16 cellular contexts compared by ENCODE assay signal in the genomic region with DNA sequence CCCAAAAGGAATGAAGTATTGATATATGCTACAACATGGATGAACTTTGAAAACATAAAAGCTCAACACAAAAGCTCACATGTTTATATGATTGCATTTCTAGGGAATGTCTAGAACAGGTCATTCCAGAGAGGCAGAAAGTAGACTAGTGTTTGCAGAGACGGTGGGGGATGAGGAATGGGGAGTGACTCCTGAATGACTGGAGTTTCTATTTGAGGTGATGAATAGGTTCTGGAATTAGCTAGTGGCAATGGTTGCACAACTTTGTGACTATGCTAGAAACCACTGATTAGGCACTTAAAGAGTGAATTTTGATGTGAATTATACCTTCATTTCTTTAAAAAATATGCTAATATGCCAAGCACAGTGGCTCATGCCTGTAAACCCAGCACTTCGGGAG. TPM values are rescaled to one million over a fixed set of nuclear protein-coding genes. Genes with fewer than 3 reads are reported as not detected.
DNase-seq lines count a peak whose midpoint lies in the region; ATAC-seq and TF ChIP-seq lines count a peak whose summit lies in the region.
"Had no signal": no experiment of that assay in that cellular context is flagged by ENCODE, and none has a peak within 500 bp of the region (broad histone marks: within the 10 kb centered on the region; RNA-seq: fewer than 3 reads in every experiment).

No MANE protein-coding gene starts in this region.

- H4K8ac ChIP-seq in IMR-90 (ENCODE audit: low read depth in 2 of 2, low read length in 2 of 2) = no peak overlapping the region

- H3K18ac ChIP-seq in IMR-90 (ENCODE audit: low read depth, low read length) = peak overlapping the region; percentile 68; the same call in 1 of the 2 replicates

- no peak overlapping the region for H3K4me3 ChIP-seq in AG09309 (ENCODE audit: control insufficient read depth, low read depth, low read length)
- no peak overlapping the region for H3K4me3 ChIP-seq in IMR-90 (ENCODE audit: insufficient read depth, low read depth, low read length)
- no peak overlapping the region for H3K4me3 ChIP-seq in cardiac fibroblast (replicated peaks in 1 of 2; ENCODE audit: low read depth in 2 of 2, low read length in 2 of 2)
- H3K4me3 ChIP-seq: vagina had no signal

- TF ChIP-seq RAD21 in IMR-90 (IDR thresholded peaks at IDR 0.05; ENCODE audit: low read length) = no peak

- 0 out of 2 replicates have a peak overlapping the region, but pooled peaks have one; percentile 51 for H3K27ac ChIP-seq in IMR-90 (ENCODE audit: insufficient read depth, low read length)
- H3K27ac ChIP-seq: C4-2B had no signal

- H3K27me3 ChIP-seq in IMR-90 (ENCODE audit: control insufficient read depth, insufficient read depth, low read length) = no peaks in the 10 kb centered on the region
- H3K27me3 ChIP-seq: vagina had no signal

- DNase-seq in AG09309 (ENCODE audit: low read depth) (peak; percentile 54), IMR-90 (peak; percentile 93), cardiac fibroblast (ENCODE audit: low read depth in 2 of 2) (peak; percentile 39 to 90), kidney tubule cell (ENCODE audit: low spot score) (peak; percentile 96), occipital lobe (lab: John Stamatoyannopoulos, UW) (no peak)
- DNase-seq in activated naive CD4-positive, alpha-beta T cell (lab: John Stamatoyannopoulos, UW) = no peak
- DNase-seq: activated effector memory CD4-positive, alpha-beta T cell treated with anti-CD3 and anti-CD28 coated beads, Interleukin-2, amount 50 U/mL, for 16 hours; NCI-H1105; NCI-H526 treated with DMSO at 0.1 percent for 48 hours; nucleus accumbens had no signal

- H3K79me1 ChIP-seq in IMR-90 (ENCODE audit: low read depth in 1 of 2, low read length in 2 of 2) = no peaks in the 10 kb centered on the region

- no peak overlapping the region for H3K23ac ChIP-seq in IMR-90 (ENCODE audit: low read depth, low read length)

- CTCF ChIA-PET in IMR-90 (lab: Yijun Ruan, JAX) = interaction anchor here (1.0 to 1.4 kb wide), 2 partner anchors 11 to 62 kb away, joined by 3 read pairs; no protein-coding TSS in a partner anchor

- peak overlapping the region; percentile 89; the same call in 1 of the 3 replicates for H2BK15ac ChIP-seq in IMR-90 (ENCODE audit: low read depth, low read length)

- POLR2A ChIA-PET in IMR-90 (lab: Charles Lee; ENCODE audit: unreplicated experiment) = no interaction called here

- 0% methylated on average over 1 of the region's 2 CpGs; no CpG with 5 or more reads in 1 of the 2 experiments for WGBS in IMR-90 (ENCODE audit: extremely low coverage in 2 of 2, insufficient read length in 1 of 2), 2 experiments

- no peak overlapping the region for H4K91ac ChIP-seq in IMR-90 (ENCODE audit: insufficient read depth, low read depth, low read length)

- peak overlapping the region; percentile 79; the same call in 1 of the 2 replicates for H2BK120ac ChIP-seq in IMR-90 (ENCODE audit: low read depth, low read length)

- H3K36me3 ChIP-seq in IMR-90 (ENCODE audit: control insufficient read depth, insufficient read depth, low read length) = no peaks in the 10 kb centered on the region
- H3K36me3 ChIP-seq: vagina had no signal

- peak overlapping the region; percentile 72; the same call in 1 of the 2 replicates for H2AK5ac ChIP-seq in IMR-90 (ENCODE audit: low read depth, low read length)

- ATAC-seq in IMR-90 (ENCODE audit: low read depth) = peak; percentile 96
- ATAC-seq in GM19452 (IDR thresholded peaks at IDR 0.05; ENCODE audit: unreplicated experiment) = no peak
- ATAC-seq in SK-N-SH treated with all-trans-retinoic acid at 6 μM for 48 hours = no peak

- peaks cover 4% of the 10 kb centered on the region for H3K9me1 ChIP-seq in IMR-90 (ENCODE audit: insufficient read depth, low read length)

- no peak for TF ChIP-seq POLR2A in IMR-90 (IDR thresholded peaks at IDR 0.05; ENCODE audit: low read depth, low read length)

- peak overlapping the region; percentile 84 for H2BK20ac ChIP-seq in IMR-90 (ENCODE audit: low read depth, low read length)

- H3K9me3 ChIP-seq in IMR-90 (ENCODE audit: control insufficient read depth, insufficient read depth, low read length) = peaks cover 7% of the 10 kb centered on the region

- TF ChIP-seq CTCF in AG09309 (IDR thresholded peaks at IDR 0.05; ENCODE audit: control insufficient read depth, insufficient read depth, low read depth, low read length, missing control alignments) = no peak
- no peak for TF ChIP-seq CTCF in IMR-90 (conservative IDR thresholded peaks at IDR 0.05; ENCODE audit: low read depth, low read length)
- TF ChIP-seq CTCF in cardiac fibroblast (IDR thresholded peaks at IDR 0.05; ENCODE audit: low read depth, low read length) = no peak

- H4K20me1 ChIP-seq in IMR-90 (ENCODE audit: insufficient read depth, low read length) = no peaks in the 10 kb centered on the region

- no peak overlapping the region for H2AFZ ChIP-seq in IMR-90 (replicated peaks; ENCODE audit: low read length, poor library complexity)

- in situ Hi-C loops in IMR-90 (cut with MboI; ENCODE audit: low sequenced_read_pairs) = no loop called here

- peak overlapping the region; percentile 87 for H3K4ac ChIP-seq in IMR-90 (ENCODE audit: low read depth, low read length)

- H2BK5ac ChIP-seq in IMR-90 (ENCODE audit: low read depth, low read length, poor library complexity, severe bottlenecking) = peak overlapping the region; percentile 89

- dilution Hi-C loops in IMR-90 (cut with HindIII; ENCODE audit: low sequenced_read_pairs, unreplicated experiment) = no loop called here

- no peak overlapping the region for H2AK9ac ChIP-seq in IMR-90 (replicated peaks; ENCODE audit: low read depth, low read length, poor library complexity)

- no peak overlapping the region for H3K9ac ChIP-seq in IMR-90 (ENCODE audit: low read depth, low read length)

- H3K4me2 ChIP-seq in IMR-90 (ENCODE audit: low read depth, low read length) = peak overlapping the region; percentile 38; the same call in 1 of the 2 replicates

- peak overlapping the region; percentile 61; the same call in 1 of the 2 replicates for H3K14ac ChIP-seq in IMR-90 (replicated peaks; ENCODE audit: low read depth, low read length)

- BruUV-seq in IMR-90 (replicated peaks; lab: Mats Ljungman, UMichigan) = no TSS peak

- H4K5ac ChIP-seq in IMR-90 (ENCODE audit: low read depth, low read length) = no peak overlapping the region

- H3K56ac ChIP-seq in IMR-90 (ENCODE audit: extremely low read depth, insufficient read depth, low read length) = no peak overlapping the region

- intact Hi-C loops in IMR-90 (cut with micrococcal nuclease) = no loop called here

- peaks cover 4% of the 10 kb centered on the region for H3K4me1 ChIP-seq in IMR-90 (ENCODE audit: control insufficient read depth, insufficient read depth, low read length)
- H3K4me1 ChIP-seq: vagina had no signal

TF ChIP-seq in IMR-90, 13 proteins besides CTCF, POLR2A, EP300 and RAD21:
- peak; percentile 54; the same call in 1 of the 2 replicates for TF ChIP-seq NFE2L2 (IDR thresholded peaks at IDR 0.05; ENCODE audit: low read depth, low read length)
- peak; percentile 99 for TF ChIP-seq CEBPB (IDR thresholded peaks at IDR 0.05; ENCODE audit: low read depth, low read length)
- TF ChIP-seq BHLHE40 (IDR thresholded peaks at IDR 0.05; ENCODE audit: low read depth, low read length) = no peak
- TF ChIP-seq RFX5 (IDR thresholded peaks at IDR 0.05; ENCODE audit: low read depth, low read length) = no peak
- TF ChIP-seq CHD1 (IDR thresholded peaks at IDR 0.05; ENCODE audit: low read depth, low read length) = no peak
- TF ChIP-seq, protein P1, sequence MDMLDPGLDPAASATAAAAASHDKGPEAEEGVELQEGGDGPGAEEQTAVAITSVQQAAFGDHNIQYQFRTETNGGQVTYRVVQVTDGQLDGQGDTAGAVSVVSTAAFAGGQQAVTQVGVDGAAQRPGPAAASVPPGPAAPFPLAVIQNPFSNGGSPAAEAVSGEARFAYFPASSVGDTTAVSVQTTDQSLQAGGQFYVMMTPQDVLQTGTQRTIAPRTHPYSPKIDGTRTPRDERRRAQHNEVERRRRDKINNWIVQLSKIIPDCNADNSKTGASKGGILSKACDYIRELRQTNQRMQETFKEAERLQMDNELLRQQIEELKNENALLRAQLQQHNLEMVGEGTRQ (IDR thresholded peaks at IDR 0.05; ENCODE audit: low read depth, low read length) = no peak
- TF ChIP-seq MAFK (IDR thresholded peaks at IDR 0.05; ENCODE audit: low read depth, low read length) = peak; percentile 59
- TF ChIP-seq RCOR1 (IDR thresholded peaks at IDR 0.05; ENCODE audit: insufficient replicate concordance, low read length) = peak; percentile 79
- peak; percentile 64 for TF ChIP-seq FOS (IDR thresholded peaks at IDR 0.05; ENCODE audit: low read depth, low read length)

TF ChIP-seq in SK-N-SH treated with all-trans-retinoic acid at 6 μM for 48 hours, 23 proteins besides CTCF, POLR2A, EP300 and RAD21 (continues in another document):
- TF ChIP-seq CSDC2 (CRISPR knock-in tag; IDR thresholded peaks at IDR 0.05) (no peak), SNAI2 (CRISPR knock-in tag; IDR thresholded peaks at IDR 0.05) (no peak), GLIS3 (CRISPR knock-in tag; IDR thresholded peaks at IDR 0.05) (no peak), RARB (CRISPR knock-in tag; IDR thresholded peaks at IDR 0.05) (no peak), ARNTL (CRISPR knock-in tag; IDR thresholded peaks at IDR 0.05; ENCODE audit: borderline replicate concordance, low read depth) (no peak), OSR1 (CRISPR knock-in tag; IDR thresholded peaks at IDR 0.05) (no peak), TOX (CRISPR knock-in tag; IDR thresholded peaks at IDR 0.05; ENCODE audit: borderline replicate concordance) (no peak), ZNF565 (CRISPR knock-in tag; conservative IDR thresholded peaks at IDR 0.05; ENCODE audit: low read depth) (no peak)
- TF ChIP-seq, protein P2, sequence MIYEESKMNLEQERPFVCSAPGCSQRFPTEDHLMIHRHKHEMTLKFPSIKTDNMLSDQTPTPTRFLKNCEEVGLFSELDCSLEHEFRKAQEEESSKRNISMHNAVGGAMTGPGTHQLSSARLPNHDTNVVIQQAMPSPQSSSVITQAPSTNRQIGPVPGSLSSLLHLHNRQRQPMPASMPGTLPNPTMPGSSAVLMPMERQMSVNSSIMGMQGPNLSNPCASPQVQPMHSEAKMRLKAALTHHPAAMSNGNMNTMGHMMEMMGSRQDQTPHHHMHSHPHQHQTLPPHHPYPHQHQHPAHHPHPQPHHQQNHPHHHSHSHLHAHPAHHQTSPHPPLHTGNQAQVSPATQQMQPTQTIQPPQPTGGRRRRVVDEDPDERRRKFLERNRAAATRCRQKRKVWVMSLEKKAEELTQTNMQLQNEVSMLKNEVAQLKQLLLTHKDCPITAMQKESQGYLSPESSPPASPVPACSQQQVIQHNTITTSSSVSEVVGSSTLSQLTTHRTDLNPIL (CRISPR knock-in tag; IDR thresholded peaks at IDR 0.05; ENCODE audit: low read depth) = no peak

RNA-seq across cellular contexts. Expression of a gene that starts 6.9 kb away (rescaled TPM):
- not detected in 2 replicates for total RNA-seq in IMR-90 (2012; rRNA removed)
- not detected in 2 replicates for polyA plus RNA-seq in IMR-90 (2012; rRNA removed)
- not detected in 2 replicates for polyA plus RNA-seq in IMR-90 (2012; cell fraction: cytosol; rRNA removed)
- polyA plus RNA-seq in IMR-90 (2012; cell fraction: nucleus; rRNA removed; ENCODE audit: low replicate concordance) = not detected in 2 replicates
- not detected for total RNA-seq in occipital lobe
- total RNA-seq: cerebellum, glomerular endothelial cell, vagina had no signal

RNA-seq across cellular contexts. Expression of a gene that starts 57.1 kb away (rescaled TPM):
- 20.3 and 21.7 TPM in 2 replicates for total RNA-seq in IMR-90 (2012; rRNA removed)
- polyA plus RNA-seq in IMR-90 (2012; rRNA removed) = 13.3 and 13.4 TPM in 2 replicates
- polyA plus RNA-seq in IMR-90 (2012; cell fraction: cytosol; rRNA removed) = 6.4 and 8.0 TPM in 2 replicates
- polyA plus RNA-seq in IMR-90 (2012; cell fraction: nucleus; rRNA removed; ENCODE audit: low replicate concordance) = 24.1 and 44.4 TPM in 2 replicates
- 24.6 TPM for total RNA-seq in occipital lobe

Comparison
In these comparisons a context has a peak if more than half of its experiments do, and no peak if none do; other contexts are left out.
1. DNase-seq: peak in AG09309 (single experiment), IMR-90 (single experiment), cardiac fibroblast (2 of 2) and kidney tubule cell (single experiment); none in activated naive CD4-positive, alpha-beta T cell (0 of 4) and occipital lobe (single experiment).